In genomic region chr2:105470979-105471378, GRCh38 we compare ENCODE assay signal across 28 cellular contexts.
A peak's percentile ranks its signal among the peaks of the same experiment; 100 is the strongest.
DNase-seq lines count a peak whose midpoint lies in the region; ATAC-seq and TF ChIP-seq lines count a peak whose summit lies in the region.
"Had no signal": no experiment of that assay in that cellular context is flagged by ENCODE, and none has a peak within 500 bp of the region (broad histone marks: within the 10 kb centered on the region; RNA-seq: fewer than 3 reads in every experiment).

No MANE protein-coding gene starts in this region.

- H3K4me1 ChIP-seq in BLaER1 treated with 17β-estradiol and CSF1 and Interleukin-3, amounts not matched to agents 10 nM and 100 nM: peaks cover 0 to 28% (median 19%) of the 10 kb centered on the region in 10 experiments; a peak in 15 of 20 replicates
- peaks cover 15% of the 10 kb centered on the region for H3K4me1 ChIP-seq in GM23338 (ENCODE audit: insufficient read depth)
- H3K4me1 ChIP-seq: gastrocnemius medialis, psoas muscle had no signal

- H3K36me3 Mint-ChIP-seq in GM23338 (ENCODE audit: low read depth) (no peaks in the 10 kb centered on the region), glutamatergic neuron (ENCODE audit: unreplicated experiment) (no peaks in the 10 kb centered on the region)
- no peaks in the 10 kb centered on the region for H3K36me3 Mint-ChIP-seq in activated CD4-positive, alpha-beta memory T cell treated with anti-CD3 and anti-CD28 coated beads, Interleukin-2, amount 10 ng/mL, durations not matched to agents 7 days and 5 days (ENCODE audit: low read depth)
- H3K36me3 Mint-ChIP-seq: CD14-positive monocyte, memory B cell had no signal

- 0 out of 22 replicates have a peak overlapping the region, but pooled peaks of 1 of the 11 experiments have one; percentile 42 for H3K27ac ChIP-seq in BLaER1 treated with 17β-estradiol and CSF1 and Interleukin-3, amounts not matched to agents 10 nM and 100 nM
- no peak overlapping the region for H3K27ac ChIP-seq in GM23338 (ENCODE audit: low read depth)
- H3K27ac ChIP-seq: cardiac muscle cell, gastrocnemius medialis, HL-60, psoas muscle had no signal

- CTCF ChIA-PET in activated CD4-positive, alpha-beta memory T cell treated with anti-CD3 and anti-CD28 coated beads, Interleukin-2, amount 10 ng/mL, durations not matched to agents 7 days and 5 days (lab: Charles Lee): no interaction called here

- H3K9me3 ChIP-seq in BLaER1 treated with 17β-estradiol and CSF1 and Interleukin-3, amounts not matched to agents 10 nM and 100 nM (replicated peaks in 1 of 11): no peaks in the 10 kb centered on the region
- H3K9me3 ChIP-seq: gastrocnemius medialis, psoas muscle had no signal

- 0 out of 2 replicates have a peak, but pooled peaks cover 4% of the 10 kb centered on the region for H3K9me2 ChIP-seq in GM23338 (ENCODE audit: insufficient read depth)

- H3K36me3 ChIP-seq in BLaER1 treated with 17β-estradiol and CSF1 and Interleukin-3, amounts not matched to agents 10 nM and 100 nM: no peaks in the 10 kb centered on the region
- no peaks in the 10 kb centered on the region for H3K36me3 ChIP-seq in GM23338 (ENCODE audit: insufficient read depth)
- H3K36me3 ChIP-seq: cardiac muscle cell, gastrocnemius medialis had no signal

- no peaks in the 10 kb centered on the region for H3K79me2 ChIP-seq in GM23338 (replicated peaks; ENCODE audit: insufficient read depth)

- H3K4me3 ChIP-seq in BLaER1 treated with 17β-estradiol and CSF1 and Interleukin-3, amounts not matched to agents 10 nM and 100 nM: no peak overlapping the region
- H3K4me3 ChIP-seq in GM23338: no peak overlapping the region
- H3K4me3 ChIP-seq: cardiac muscle cell, gastrocnemius medialis, GM12878, psoas muscle had no signal

- H3K9me3 Mint-ChIP-seq in GM23338 (no peaks in the 10 kb centered on the region), glutamatergic neuron (ENCODE audit: unreplicated experiment) (no peaks in the 10 kb centered on the region)
- H3K9me3 Mint-ChIP-seq in activated CD4-positive, alpha-beta memory T cell treated with anti-CD3 and anti-CD28 coated beads, Interleukin-2, amount 10 ng/mL, durations not matched to agents 7 days and 5 days: no peaks in the 10 kb centered on the region
- H3K9me3 Mint-ChIP-seq: memory B cell had no signal

- H3K27ac Mint-ChIP-seq in GM23338 (no peak overlapping the region), glutamatergic neuron (ENCODE audit: unreplicated experiment) (peak overlapping the region; percentile 67)
- H3K27ac Mint-ChIP-seq in activated CD4-positive, alpha-beta memory T cell treated with anti-CD3 and anti-CD28 coated beads, Interleukin-2, amount 10 ng/mL, durations not matched to agents 7 days and 5 days: no peak overlapping the region
- H3K27ac Mint-ChIP-seq: memory B cell had no signal

- H3K27me3 Mint-ChIP-seq in GM23338 (ENCODE audit: insufficient read depth, low read depth, poor library complexity) (peaks cover 10% of the 10 kb centered on the region), glutamatergic neuron (ENCODE audit: unreplicated experiment) (no peaks in the 10 kb centered on the region)
- H3K27me3 Mint-ChIP-seq in activated CD4-positive, alpha-beta memory T cell treated with anti-CD3 and anti-CD28 coated beads, Interleukin-2, amount 10 ng/mL, durations not matched to agents 7 days and 5 days: peaks cover 12% of the 10 kb centered on the region

- POLR2A ChIA-PET in activated CD4-positive, alpha-beta memory T cell treated with anti-CD3 and anti-CD28 coated beads, Interleukin-2, amount 10 ng/mL, durations not matched to agents 7 days and 5 days (lab: Charles Lee): no interaction called here

- H2AFZ ChIP-seq in GM23338: peak overlapping the region; percentile 47; the same call in 1 of the 2 replicates

- H4K20me1 ChIP-seq in BLaER1 treated with 17β-estradiol and CSF1 and Interleukin-3, amounts not matched to agents 10 nM and 100 nM: no peaks in the 10 kb centered on the region
- H4K20me1 ChIP-seq in GM23338 (replicated peaks; ENCODE audit: insufficient read depth): no peaks in the 10 kb centered on the region

- DNase-seq in GM23338 (ENCODE audit: low spot score) (no peak), NCI-H82 treated with DMSO at 0.1 percent for 48 hours (lab: John Stamatoyannopoulos, UW; ENCODE audit: unreplicated experiment) (peak; percentile 25), glutamatergic neuron (no peak)
- no peak for DNase-seq in activated CD4-positive, alpha-beta memory T cell treated with anti-CD3 and anti-CD28 coated beads, Interleukin-2, amount 10 ng/mL, durations not matched to agents 7 days and 5 days
- DNase-seq: activated CD4-positive, alpha-beta T cell treated with anti-CD3 and anti-CD28 coated beads, Interleukin-2, amount 50 U/mL, for 48 hours; activated CD4-positive, CD25-positive, alpha-beta regulatory T cell; activated CD8-positive, alpha-beta memory T cell treated with anti-CD3 and anti-CD28 coated beads, Interleukin-2, amount 50 U/mL, for 48 hours; activated naive CD4-positive, alpha-beta T cell treated with anti-CD3 and anti-CD28 coated beads, Interleukin-2, amount 50 U/mL, for 16 hours; anterior cingulate cortex; gastrocnemius medialis; Karpas-422; NCI-H1930; NCI-H345; psoas muscle; SHP77; stimulated activated CD4-positive, alpha-beta T cell treated with anti-CD3 and anti-CD28 coated beads, Interleukin-15, amount 100 ng/mL, for 24 hours; stimulated activated naive CD4-positive, alpha-beta T cell treated with Interleukin-2 at 50 U/mL for 16 hours; SW 1271; T-helper 9 cell had no signal

- ATAC-seq in GM23338 (no peak), HG03469 (IDR thresholded peaks at IDR 0.05; ENCODE audit: unreplicated experiment) (no peak), GM21515 (IDR thresholded peaks at IDR 0.05; ENCODE audit: unreplicated experiment) (no peak)
- ATAC-seq: gastrocnemius medialis, GM12878, left lobe of liver, psoas muscle had no signal

- TF ChIP-seq CTCF in GM23338 (conservative IDR thresholded peaks at IDR 0.05; ENCODE audit: low read depth in 2 of 2) (no peak), glutamatergic neuron (IDR thresholded peaks at IDR 0.05; ENCODE audit: partially characterized antibody, unreplicated experiment) (no peak)

- peaks cover 22% of the 10 kb centered on the region for H3K4me1 Mint-ChIP-seq in GM23338
- peaks cover 12% of the 10 kb centered on the region for H3K4me1 Mint-ChIP-seq in glutamatergic neuron (ENCODE audit: low read depth, unreplicated experiment)
- H3K4me1 Mint-ChIP-seq in activated CD4-positive, alpha-beta memory T cell treated with anti-CD3 and anti-CD28 coated beads, Interleukin-2, amount 10 ng/mL, durations not matched to agents 7 days and 5 days: peaks cover 19% of the 10 kb centered on the region
- H3K4me1 Mint-ChIP-seq: memory B cell had no signal

- no peak overlapping the region for H3K9ac ChIP-seq in BLaER1 treated with 17β-estradiol and CSF1 and Interleukin-3, amounts not matched to agents 10 nM and 100 nM

- H3K4me3 Mint-ChIP-seq in GM23338 (no peak overlapping the region), glutamatergic neuron (ENCODE audit: unreplicated experiment) (no peak overlapping the region)
- H3K4me3 Mint-ChIP-seq in activated CD4-positive, alpha-beta memory T cell treated with anti-CD3 and anti-CD28 coated beads, Interleukin-2, amount 10 ng/mL, durations not matched to agents 7 days and 5 days: no peak overlapping the region
- H3K4me3 Mint-ChIP-seq: CD14-positive monocyte, memory B cell had no signal

- H3F3A ChIP-seq in GM23338 (replicated peaks; ENCODE audit: low read depth): no peaks in the 10 kb centered on the region

- H3K27me3 ChIP-seq in BLaER1 treated with 17β-estradiol and CSF1 and Interleukin-3, amounts not matched to agents 10 nM and 100 nM: no peaks in the 10 kb centered on the region
- no peaks in the 10 kb centered on the region for H3K27me3 ChIP-seq in GM23338 (ENCODE audit: insufficient read depth)
- H3K27me3 ChIP-seq: cardiac muscle cell, gastrocnemius medialis had no signal

- H3K4me2 ChIP-seq in BLaER1 treated with 17β-estradiol and CSF1 and Interleukin-3, amounts not matched to agents 10 nM and 100 nM: peak overlapping the region in 9 of 11 experiments; percentile 11 to 66 (median 40); a peak in 17 of 22 replicates
- no peak overlapping the region for H3K4me2 ChIP-seq in GM23338

TF ChIP-seq in GM23338, 12 proteins besides CTCF, POLR2A, EP300 and RAD21 (continues in another document):
- TF ChIP-seq ZNF331 (CRISPR knock-in tag; IDR thresholded peaks at IDR 0.05; ENCODE audit: low read depth) (no peak), NANOG (IDR thresholded peaks at IDR 0.05; ENCODE audit: borderline replicate concordance) (no peak)
